8 cellular contexts compared by ENCODE assay signal in genomic region chr7:117731455-117731854, GRCh38.
DNase-seq lines count a peak whose midpoint lies in the region; ATAC-seq and TF ChIP-seq lines count a peak whose summit lies in the region.

No MANE protein-coding gene starts in this region.

- H3K27me3 Mint-ChIP-seq in progenitor cell of endocrine pancreas, result no peaks in the 10 kb centered on the region

- H3K4me1 Mint-ChIP-seq in progenitor cell of endocrine pancreas (ENCODE audit: low read depth), result peaks cover 4% of the 10 kb centered on the region

- no peak for TF ChIP-seq CTCF in progenitor cell of endocrine pancreas (IDR thresholded peaks at IDR 0.05; ENCODE audit: unreplicated experiment)

- H3K27ac Mint-ChIP-seq in progenitor cell of endocrine pancreas, result no peak overlapping the region

- no peaks in the 10 kb centered on the region for H3K9me3 Mint-ChIP-seq in progenitor cell of endocrine pancreas (ENCODE audit: low read depth)

- DNase-seq in kidney tubule cell (ENCODE audit: low spot score), result peak; percentile 7
- DNase-seq in activated CD8-positive, alpha-beta memory T cell treated with anti-CD3 and anti-CD28 coated beads for 24 hours, result no peak
- DNase-seq in NCI-H1694 (lab: John Stamatoyannopoulos, UW), result no peak
- no peak for DNase-seq in progenitor cell of endocrine pancreas (ENCODE audit: low spot score, unreplicated experiment)
- DNase-seq in NCI-H2227 treated with DMSO at 0.1 percent for 48 hours (lab: John Stamatoyannopoulos, UW), result no peak

- ATAC-seq in GM18517 (IDR thresholded peaks at IDR 0.05; ENCODE audit: unreplicated experiment), result peak; percentile 90
- peak; percentile 93 for ATAC-seq in GM21447 (IDR thresholded peaks at IDR 0.05; ENCODE audit: unreplicated experiment)
- peak; percentile 93 for ATAC-seq in HG03460 (IDR thresholded peaks at IDR 0.05; ENCODE audit: unreplicated experiment)

- peaks cover 7% of the 10 kb centered on the region for H3K36me3 Mint-ChIP-seq in progenitor cell of endocrine pancreas (ENCODE audit: insufficient read depth)

- no peak overlapping the region for H3K4me3 Mint-ChIP-seq in progenitor cell of endocrine pancreas (ENCODE audit: low read depth)
